ENCODE assay signal across 8 cellular contexts in genomic region chr22:28029201-28029948, GRCh38.
DNase-seq lines count a peak whose midpoint lies in the region; ATAC-seq, FAIRE-seq and TF ChIP-seq lines count a peak whose summit lies in the region.

No MANE protein-coding gene starts in this region.

- peaks cover 0 to 2% (median 0%) of the 10 kb centered on the region in 3 donors for H3K27me3 Mint-ChIP-seq in immature natural killer cell (ENCODE audit: low read depth in 3 of 3)

- no peak for FAIRE-seq in RCC 7860 (lab: Jason Lieb, UNC)

- peak; percentile 52 to 89 (median 79) for ATAC-seq in heart right ventricle
- ATAC-seq in GM21619 (IDR thresholded peaks at IDR 0.05; ENCODE audit: unreplicated experiment), result no peak
- no peak for ATAC-seq in HG03039 (IDR thresholded peaks at IDR 0.05; ENCODE audit: unreplicated experiment)

- no peaks in the 10 kb centered on the region for H3K4me1 Mint-ChIP-seq in immature natural killer cell

- peak; percentile 76 for DNase-seq in LNCaP clone FGC (ENCODE audit: low read depth)
- peak; percentile 77 for DNase-seq in RCC 7860 (ENCODE audit: low spot score)
- DNase-seq in heart right ventricle, result peak; percentile 49 to 70
- DNase-seq in stomach, result peak; percentile 82
- DNase-seq in HuH-7 (ENCODE audit: low spot score), result no peak
- DNase-seq in immature natural killer cell, result no peak

- H3K36me3 Mint-ChIP-seq in immature natural killer cell, result no peaks in the 10 kb centered on the region

- H3K4me3 Mint-ChIP-seq in immature natural killer cell, result no peak overlapping the region

- no peak for TF ChIP-seq EP300 in stomach (IDR thresholded peaks at IDR 0.05)

- 55 to 56% methylated on average over 6 of the region's 6 CpGs for WGBS in heart right ventricle, 2 donors
- WGBS in stomach, 5 donors, result 21 to 31% (median 27%) methylated on average over 5 to 6 of the region's 6 CpGs

- intact Hi-C loops in heart right ventricle (cut with DNase I), result loop anchor here in 6 of 10 donors (10.0 kb wide), 5 partner anchors 85 to 1005 kb away; no protein-coding TSS in a partner anchor
- intact Hi-C loops in stomach (cut with DNase I; ENCODE audit: low total_unique reads), result loop anchor here (10.0 kb wide), 1 partner anchor 565 kb away; no protein-coding TSS in a partner anchor

- no peak for TF ChIP-seq POLR2A in stomach (IDR thresholded peaks at IDR 0.05)

- TF ChIP-seq CTCF in LNCaP clone FGC (IDR thresholded peaks at IDR 0.05; ENCODE audit: control insufficient read depth, extremely low read depth, insufficient read depth), result no peak
- TF ChIP-seq CTCF in heart right ventricle (IDR thresholded peaks at IDR 0.05), result no peak
- TF ChIP-seq CTCF in stomach (IDR thresholded peaks at IDR 0.05), result no peak

- no peak overlapping the region for H3K27ac Mint-ChIP-seq in immature natural killer cell

- H3K36me3 ChIP-seq in heart right ventricle, result peaks cover 0 to 30% (median 0%) of the 10 kb centered on the region in 9 donors
- no peaks in the 10 kb centered on the region for H3K36me3 ChIP-seq in stomach

- H3K9me3 Mint-ChIP-seq in immature natural killer cell, result no peaks in the 10 kb centered on the region

- no peaks in the 10 kb centered on the region for H3K9me3 ChIP-seq in heart right ventricle
- no peaks in the 10 kb centered on the region for H3K9me3 ChIP-seq in stomach

- H3K27me3 ChIP-seq in heart right ventricle (no peaks in the 10 kb centered on the region), stomach (no peaks in the 10 kb centered on the region)

- peaks cover 23 to 76% (median 50%) of the 10 kb centered on the region in 9 donors for H3K4me1 ChIP-seq in heart right ventricle
- peaks cover 35 to 51% (median 40%) of the 10 kb centered on the region in 4 donors for H3K4me1 ChIP-seq in stomach

- peak overlapping the region; percentile 17 to 79 (median 67) for H3K27ac ChIP-seq in heart right ventricle
- peak overlapping the region; percentile 28 to 68 (median 65) for H3K27ac ChIP-seq in stomach

- H3K4me3 ChIP-seq in LNCaP clone FGC (ENCODE audit: low read depth, low read length) (no peak overlapping the region), heart right ventricle (no peak overlapping the region), stomach (no peak overlapping the region)

Comparison
In these comparisons a context has a peak if more than half of its experiments do, and no peak if none do; other contexts are left out.
1. DNase-seq: peak in LNCaP clone FGC (single experiment), RCC 7860 (single experiment), heart right ventricle (2 of 2) and stomach (single experiment); none in HuH-7 (single experiment) and immature natural killer cell (0 of 3).
2. ATAC-seq: peak in heart right ventricle (8 of 8); none in GM21619 (single experiment) and HG03039 (single experiment).